24 cellular contexts compared by ENCODE assay signal in genomic region chr17:66943484-66943883, GRCh38. TPM values are rescaled to one million over a fixed set of nuclear protein-coding genes. Genes with fewer than 3 reads are reported as not detected.
DNase-seq lines count a peak whose midpoint lies in the region; ATAC-seq, FAIRE-seq and TF ChIP-seq lines count a peak whose summit lies in the region.
"Had no signal": no experiment of that assay in that cellular context is flagged by ENCODE, and none has a peak within 500 bp of the region (broad histone marks: within the 10 kb centered on the region; RNA-seq: fewer than 3 reads in every experiment).

No MANE protein-coding gene starts in this region.

- no peak overlapping the region for H3K4ac ChIP-seq in trophoblast cell (ENCODE audit: low read depth, low read length)

- H4K12ac ChIP-seq in trophoblast cell (ENCODE audit: low read depth, low read length): no peak overlapping the region

- H2BK120ac ChIP-seq in trophoblast cell (ENCODE audit: insufficient read depth, low read length, poor library complexity): peak overlapping the region; percentile 57

- no peaks in the 10 kb centered on the region for H3K9me3 ChIP-seq in endodermal cell (ENCODE audit: control insufficient read depth, low read length)
- peaks cover 4% of the 10 kb centered on the region for H3K9me3 ChIP-seq in trophoblast cell (ENCODE audit: insufficient read depth, low read depth, low read length)
- no peaks in the 10 kb centered on the region for H3K9me3 ChIP-seq in gastrocnemius medialis
- no peaks in the 10 kb centered on the region for H3K9me3 ChIP-seq in right lobe of liver
- H3K9me3 ChIP-seq: BE2C had no signal

- peak overlapping the region; percentile 33 for H4K91ac ChIP-seq in trophoblast cell (ENCODE audit: low read depth, low read length)

- no peak for TF ChIP-seq CTCF in endodermal cell (conservative IDR thresholded peaks at IDR 0.05)
- TF ChIP-seq CTCF in gastrocnemius medialis (IDR thresholded peaks at IDR 0.05 in 4 of 5, conservative IDR thresholded peaks at IDR 0.05 in 1 of 5): no peak
- TF ChIP-seq CTCF in right lobe of liver (IDR thresholded peaks at IDR 0.05): no peak

- H3K79me2 ChIP-seq in trophoblast cell (ENCODE audit: control insufficient read depth, insufficient read depth, low read length, poor library complexity): peaks cover 2% of the 10 kb centered on the region

- H3K36me3 Mint-ChIP-seq in endodermal cell (ENCODE audit: low read depth): no peaks in the 10 kb centered on the region

- WGBS in endodermal cell (ENCODE audit: insufficient coverage in 1 of 2, insufficient read length in 1 of 2), 2 experiments: 86 to 98% methylated on average over 5 to 6 of the region's 6 CpGs
- WGBS in trophoblast cell (ENCODE audit: extremely low coverage, insufficient coverage, insufficient read length): no CpG with 5 or more reads among the region's 6 CpGs
- 83% methylated on average over 6 of the region's 6 CpGs for WGBS in right lobe of liver (ENCODE audit: insufficient coverage, low coverage, low lambda C conversion rate, missing lambda C conversion rate)

- H2BK12ac ChIP-seq in trophoblast cell (ENCODE audit: low read length): peak overlapping the region; percentile 54

- no peak overlapping the region for H3K27ac Mint-ChIP-seq in endodermal cell
- H3K27ac Mint-ChIP-seq: CD4-positive, alpha-beta T cell had no signal

- no peak overlapping the region for H4K8ac ChIP-seq in trophoblast cell (ENCODE audit: low read depth, low read length)

- peaks cover 10% of the 10 kb centered on the region for H3K27me3 Mint-ChIP-seq in endodermal cell (ENCODE audit: insufficient read depth)

- FAIRE-seq in HTR-8/SVneo (lab: Jason Lieb, UNC): peak; percentile 20
- FAIRE-seq: A204.1, H54 had no signal

- in situ Hi-C loops in gastrocnemius medialis (cut with MboI; ENCODE audit: low sequenced_read_pairs in 4 of 4): no loop called here

- DNase-seq in A172 (ENCODE audit: low spot score) (peak; percentile 50), HTR-8/SVneo (ENCODE audit: insufficient read length, low spot score) (no peak), endodermal cell (peak; percentile 39), trophoblast cell (no peak), gastrocnemius medialis (no peak), right lobe of liver (no peak)
- DNase-seq: BE2C, COR-L47, DMS79, MM.1S, NCI-H1048, NCI-H1436, NCI-H187 treated with DMSO at 0.1 percent for 48 hours, NCI-H2107, NCI-H446 treated with DMSO at 0.1 percent for 48 hours, NCI-H526 treated with DMSO at 0.1 percent for 48 hours, OCI-M1, SHP77 treated with DMSO at 0.1 percent for 48 hours had no signal

- no peak overlapping the region for H3K18ac ChIP-seq in trophoblast cell (ENCODE audit: low read length)

- H3K27me3 ChIP-seq in endodermal cell (ENCODE audit: control insufficient read depth, insufficient read depth, low read length, poor library complexity, severe bottlenecking) (peaks cover 4% of the 10 kb centered on the region), trophoblast cell (ENCODE audit: insufficient read depth, low read length) (no peaks in the 10 kb centered on the region), gastrocnemius medialis (peaks cover 0 to 7% (median 5%) of the 10 kb centered on the region in 3 donors), right lobe of liver (no peaks in the 10 kb centered on the region)
- H3K27me3 ChIP-seq: BE2C had no signal

- H3K4me1 ChIP-seq in endodermal cell (ENCODE audit: control insufficient read depth, insufficient read depth, low read length) (no peaks in the 10 kb centered on the region), trophoblast cell (ENCODE audit: control insufficient read depth in 1 of 2, insufficient read depth in 2 of 2, low read length in 2 of 2) (peaks cover 39 to 49% of the 10 kb centered on the region in 2 experiments), gastrocnemius medialis (peaks cover 8 to 10% of the 10 kb centered on the region in 2 donors), right lobe of liver (no peaks in the 10 kb centered on the region)

- intact Hi-C loops in gastrocnemius medialis (cut with DNase I; ENCODE audit: low total_unique reads) (no loop called here), right lobe of liver (cut with DNase I) (no loop called here)

- peaks cover 6% of the 10 kb centered on the region for H3K9me3 Mint-ChIP-seq in endodermal cell
- H3K9me3 Mint-ChIP-seq: CD4-positive, alpha-beta T cell had no signal

- H3K9ac ChIP-seq in endodermal cell (ENCODE audit: extremely low read depth, low read length, poor library complexity, severe bottlenecking) (no peak overlapping the region), trophoblast cell (ENCODE audit: low read length) (no peak overlapping the region)

- H3K4me2 ChIP-seq in trophoblast cell (ENCODE audit: low read length): peak overlapping the region; percentile 30

- ATAC-seq in gastrocnemius medialis (no peak), right lobe of liver (no peak), HG02763 (IDR thresholded peaks at IDR 0.05; ENCODE audit: unreplicated experiment) (no peak), GM18498 (IDR thresholded peaks at IDR 0.05; ENCODE audit: unreplicated experiment) (no peak)

- no peak overlapping the region for H3K4me3 Mint-ChIP-seq in endodermal cell
- H3K4me3 Mint-ChIP-seq: CD4-positive, alpha-beta T cell had no signal

- H3K4me3 ChIP-seq in endodermal cell (ENCODE audit: low read length) (no peak overlapping the region), trophoblast cell (ENCODE audit: low read depth, low read length) (no peak overlapping the region), gastrocnemius medialis (no peak overlapping the region), right lobe of liver (no peak overlapping the region)

- H2AK5ac ChIP-seq in trophoblast cell (ENCODE audit: low read length): no peak overlapping the region

- no peak overlapping the region for H2AFZ ChIP-seq in trophoblast cell (ENCODE audit: insufficient read depth, low read length, poor library complexity)

- H3K4me1 Mint-ChIP-seq in endodermal cell: peaks cover 15% of the 10 kb centered on the region

- no peaks in the 10 kb centered on the region for H3K36me3 ChIP-seq in endodermal cell (ENCODE audit: control insufficient read depth, insufficient read depth, low read length)
- H3K36me3 ChIP-seq in trophoblast cell (ENCODE audit: control insufficient read depth in 1 of 2, insufficient read depth in 2 of 2, low read length in 2 of 2): no peaks in the 10 kb centered on the region
- no peaks in the 10 kb centered on the region for H3K36me3 ChIP-seq in gastrocnemius medialis
- no peaks in the 10 kb centered on the region for H3K36me3 ChIP-seq in right lobe of liver
- H3K36me3 ChIP-seq: BE2C had no signal

- no peak overlapping the region for H3K23ac ChIP-seq in trophoblast cell (ENCODE audit: low read length)

- TF ChIP-seq POLR2A in gastrocnemius medialis (IDR thresholded peaks at IDR 0.05) (no peak), right lobe of liver (IDR thresholded peaks at IDR 0.05) (no peak)

- H3K79me1 ChIP-seq in trophoblast cell (ENCODE audit: low read length): peaks cover 29% of the 10 kb centered on the region

- peak overlapping the region; percentile 10 for H3K14ac ChIP-seq in trophoblast cell (ENCODE audit: low read length)

- peak overlapping the region; percentile 18 for H2BK5ac ChIP-seq in trophoblast cell (ENCODE audit: low read depth, low read length, poor library complexity)

- H3K27ac ChIP-seq in endodermal cell (ENCODE audit: low read depth, low read length) (no peak overlapping the region), trophoblast cell (ENCODE audit: low read depth, low read length) (peak overlapping the region; percentile 1), gastrocnemius medialis (no peak overlapping the region), right lobe of liver (no peak overlapping the region)

RNA-seq across cellular contexts. Expression of gene CACNG4, which starts 21.0 kb away (rescaled TPM):
- total RNA-seq in A172 (2014; rRNA removed; shearing (Covaris generic)): 17.2 and 26.1 TPM in 2 replicates
- 1 to 10 TPM in 1 of 2 donors, under 1 TPM in 1; 0.22 to 1.3 TPM for total RNA-seq in endodermal cell
- 40.5 TPM for polyA plus RNA-seq in endodermal cell (2013, experiment 1 of 2)
- polyA plus RNA-seq in endodermal cell (2013, experiment 2 of 2): 38.6 TPM
- polyA plus RNA-seq in trophoblast cell (2013): 53.7 and 55.4 TPM in 2 replicates
- total RNA-seq in gastrocnemius medialis: not detected
- total RNA-seq in right lobe of liver: not detected
- total RNA-seq: CD4-positive, alpha-beta T cell; LHCN-M2 had no signal

Comparison
In these comparisons a context has a peak if more than half of its experiments do, and no peak if none do; other contexts are left out.
1. DNase-seq: peak in A172 (single experiment) and endodermal cell (single experiment); none in HTR-8/SVneo (single experiment), trophoblast cell (0 of 2), gastrocnemius medialis (0 of 2) and right lobe of liver (0 of 3).